7 cellular contexts compared by ENCODE assay signal in genomic region chr3:47554335-47554734, GRCh38.
"Had no signal": no experiment of that assay in that cellular context is flagged by ENCODE, and none has a peak within 500 bp of the region (broad histone marks: within the 10 kb centered on the region; RNA-seq: fewer than 3 reads in every experiment).

No MANE protein-coding gene starts in this region.

- H3K4me1 Mint-ChIP-seq: IgD-negative memory B cell had no signal

- FAIRE-seq: H54, HTR-8/SVneo had no signal

- DNase-seq: GOT3, HCEC 1CT, KBM-7 had no signal

- H3K27ac Mint-ChIP-seq: IgD-negative memory B cell had no signal

- H3K36me3 Mint-ChIP-seq: IgD-negative memory B cell had no signal

- H3K27ac ChIP-seq: KMS-11 had no signal

- H3K4me2 ChIP-seq: KMS-11 had no signal

- H3K9ac ChIP-seq: KMS-11 had no signal

- H3K4me3 Mint-ChIP-seq: IgD-negative memory B cell had no signal
